In genomic region chr3:187823802-187824201, GRCh38 we compare ENCODE assay signal across 24 cellular contexts.
"Had no signal": no experiment of that assay in that cellular context is flagged by ENCODE, and none has a peak within 500 bp of the region (broad histone marks: within the 10 kb centered on the region; RNA-seq: fewer than 3 reads in every experiment).

No MANE protein-coding gene starts in this region.

- H3K27ac ChIP-seq: coronary artery, dorsolateral prefrontal cortex, esophagus squamous epithelium, gastrocnemius medialis, heart right ventricle, left lung, lower lobe of right lung had no signal

- H3K4me1 Mint-ChIP-seq: mesothelial cell of epicardium had no signal

- H3K36me3 Mint-ChIP-seq: mesothelial cell of epicardium had no signal

- H3K36me3 ChIP-seq: esophagus squamous epithelium, gastrocnemius medialis, heart right ventricle, left lung, lower lobe of right lung had no signal

- H3K9me3 Mint-ChIP-seq: immature natural killer cell, mesothelial cell of epicardium had no signal

- H3K4me1 ChIP-seq: esophagus squamous epithelium, gastrocnemius medialis, left lung, lower lobe of right lung had no signal

- ATAC-seq: gastrocnemius medialis, heart right ventricle, left cardiac atrium, left lung, left ventricle myocardium superior, lower lobe of right lung, mucosa of descending colon had no signal

- H3K4me3 Mint-ChIP-seq: immature natural killer cell, mesothelial cell of epicardium had no signal

- H3K9me3 ChIP-seq: esophagus squamous epithelium, gastrocnemius medialis, heart right ventricle, left lung, lower lobe of right lung, mucosa of descending colon had no signal

- DNase-seq: dermis blood vessel endothelial cell; dorsolateral prefrontal cortex; effector CD4-positive, alpha-beta T cell; effector memory CD4-positive, alpha-beta T cell; esophagus squamous epithelium; foreskin fibroblast; foreskin melanocyte; gastrocnemius medialis; glutamatergic neuron; head of caudate nucleus; heart right ventricle; hypothalamus; immature natural killer cell; islet precursor cell; kidney; kidney glomerular epithelial cell; left cardiac atrium; left lung; left ventricle myocardium superior; lower lobe of right lung; mesenchymal stem cell; mucosa of descending colon had no signal

- H3K27ac Mint-ChIP-seq: mesothelial cell of epicardium had no signal

- H3K27me3 ChIP-seq: esophagus squamous epithelium, gastrocnemius medialis, heart right ventricle, left lung had no signal

- H3K4me3 ChIP-seq: coronary artery, dorsolateral prefrontal cortex, esophagus squamous epithelium, gastrocnemius medialis, heart right ventricle, left lung, lower lobe of right lung, mucosa of descending colon had no signal
